22 cellular contexts compared by ENCODE assay signal in genomic region chr3:16618721-16619120, GRCh38. TPM values are rescaled to one million over a fixed set of nuclear protein-coding genes. Genes with fewer than 3 reads are reported as not detected.
DNase-seq lines count a peak whose midpoint lies in the region; ATAC-seq and TF ChIP-seq lines count a peak whose summit lies in the region.
"Had no signal": no experiment of that assay in that cellular context is flagged by ENCODE, and none has a peak within 500 bp of the region (broad histone marks: within the 10 kb centered on the region; RNA-seq: fewer than 3 reads in every experiment).

No MANE protein-coding gene starts in this region.

- intact Hi-C loops in IMR-90 (cut with micrococcal nuclease), result no loop called here
- intact Hi-C loops in naive thymus-derived CD4-positive, alpha-beta T cell (cut with micrococcal nuclease), result no loop called here

- no TSS peak for BruUV-seq in IMR-90 (replicated peaks; lab: Mats Ljungman, UMichigan)

- H3K4me1 ChIP-seq in IMR-90 (ENCODE audit: control insufficient read depth, insufficient read depth, low read length), result no peaks in the 10 kb centered on the region
- H3K4me1 ChIP-seq in naive thymus-derived CD4-positive, alpha-beta T cell (ENCODE audit: control insufficient read depth in 2 of 2, insufficient read depth in 2 of 2, low read length in 2 of 2), result no peaks in the 10 kb centered on the region
- H3K4me1 ChIP-seq: gastrocnemius medialis had no signal

- peaks cover 0 to 16% (median 0%) of the 10 kb centered on the region in 5 donors for H3K27me3 Mint-ChIP-seq in naive thymus-derived CD4-positive, alpha-beta T cell
- H3K27me3 Mint-ChIP-seq: type B pancreatic cell had no signal

- H4K20me1 ChIP-seq in IMR-90 (ENCODE audit: insufficient read depth, low read length), result no peaks in the 10 kb centered on the region

- in situ Hi-C loops in IMR-90 (cut with MboI; ENCODE audit: low sequenced_read_pairs), result no loop called here
- in situ Hi-C loops in brain microvascular endothelial cell (cut with HindIII; ENCODE audit: low pct_ligation_motif_present, low sequenced_read_pairs), result no loop called here

- ATAC-seq in IMR-90 (ENCODE audit: low read depth), result no peak
- no peak for ATAC-seq in naive thymus-derived CD4-positive, alpha-beta T cell
- ATAC-seq in HG02885 (IDR thresholded peaks at IDR 0.05; ENCODE audit: poor library complexity, unreplicated experiment), result no peak
- ATAC-seq: gastrocnemius medialis, K562, left colon, mucosa of descending colon, right lobe of liver had no signal

- no peak overlapping the region for H3K4me2 ChIP-seq in IMR-90 (ENCODE audit: low read depth, low read length)

- H3K4me3 ChIP-seq in IMR-90 (ENCODE audit: insufficient read depth, low read depth, low read length) (no peak overlapping the region), brain microvascular endothelial cell (ENCODE audit: low read depth, low read length) (no peak overlapping the region)
- H3K4me3 ChIP-seq in naive thymus-derived CD4-positive, alpha-beta T cell (ENCODE audit: low read length), result no peak overlapping the region
- H3K4me3 ChIP-seq: gastrocnemius medialis, K562, mucosa of descending colon, right lobe of liver had no signal

- H3K18ac ChIP-seq in IMR-90 (ENCODE audit: low read depth, low read length), result no peak overlapping the region

- no peak overlapping the region for H3K14ac ChIP-seq in IMR-90 (replicated peaks; ENCODE audit: low read depth, low read length)

- no peak overlapping the region for H3K27ac Mint-ChIP-seq in naive thymus-derived CD4-positive, alpha-beta T cell
- H3K27ac Mint-ChIP-seq: H9, type B pancreatic cell had no signal

- no peak overlapping the region for H2BK120ac ChIP-seq in IMR-90 (ENCODE audit: low read depth, low read length)

- POLR2A ChIA-PET in IMR-90 (lab: Charles Lee; ENCODE audit: unreplicated experiment), result no interaction called here
- POLR2A ChIA-PET in naive thymus-derived CD4-positive, alpha-beta T cell (lab: Charles Lee), result no interaction called here

- peaks cover 0 to 21% (median 9%) of the 10 kb centered on the region in 5 donors for H3K36me3 Mint-ChIP-seq in naive thymus-derived CD4-positive, alpha-beta T cell
- H3K36me3 Mint-ChIP-seq: type B pancreatic cell had no signal

- H2BK15ac ChIP-seq in IMR-90 (ENCODE audit: low read depth, low read length), result no peak overlapping the region

- H3K79me1 ChIP-seq in IMR-90 (ENCODE audit: low read depth in 1 of 2, low read length in 2 of 2), result no peaks in the 10 kb centered on the region

- H3K4ac ChIP-seq in IMR-90 (ENCODE audit: low read depth, low read length), result no peak overlapping the region

- H3K36me3 ChIP-seq in IMR-90 (ENCODE audit: control insufficient read depth, insufficient read depth, low read length) (no peaks in the 10 kb centered on the region), brain microvascular endothelial cell (replicated peaks) (no peaks in the 10 kb centered on the region)
- no peaks in the 10 kb centered on the region for H3K36me3 ChIP-seq in naive thymus-derived CD4-positive, alpha-beta T cell (ENCODE audit: control insufficient read depth in 2 of 3, insufficient read depth in 3 of 3, low read length in 3 of 3)
- H3K36me3 ChIP-seq: gastrocnemius medialis, neutrophil, right lobe of liver had no signal

- H3K56ac ChIP-seq in IMR-90 (ENCODE audit: extremely low read depth, insufficient read depth, low read length), result no peak overlapping the region

- no peak overlapping the region for H2BK5ac ChIP-seq in IMR-90 (ENCODE audit: low read depth, low read length, poor library complexity, severe bottlenecking)

- H3K4me1 Mint-ChIP-seq in naive thymus-derived CD4-positive, alpha-beta T cell, result no peaks in the 10 kb centered on the region

- H4K5ac ChIP-seq in IMR-90 (ENCODE audit: low read depth, low read length), result no peak overlapping the region

- TF ChIP-seq CTCF in IMR-90 (conservative IDR thresholded peaks at IDR 0.05; ENCODE audit: low read depth, low read length), result 0 out of 2 replicates have a peak, but pooled peaks have one; percentile 1
- no peak for TF ChIP-seq CTCF in brain microvascular endothelial cell (IDR thresholded peaks at IDR 0.05; ENCODE audit: low read depth, low read length, missing control alignments)

- dilution Hi-C loops in IMR-90 (cut with HindIII; ENCODE audit: low sequenced_read_pairs, unreplicated experiment), result loop anchor here (25.0 kb wide), 1 partner anchor 569 kb away; no protein-coding TSS in a partner anchor

- no peak overlapping the region for H3K27ac ChIP-seq in IMR-90 (ENCODE audit: insufficient read depth, low read length)
- no peak overlapping the region for H3K27ac ChIP-seq in brain microvascular endothelial cell
- H3K27ac ChIP-seq in naive thymus-derived CD4-positive, alpha-beta T cell (ENCODE audit: low read depth, low read length), result no peak overlapping the region
- H3K27ac ChIP-seq: gastrocnemius medialis, neutrophil, right lobe of liver had no signal

- DNase-seq in AG20443 (ENCODE audit: low spot score) (peak; percentile 18), IMR-90 (peak; percentile 16), brain microvascular endothelial cell (peak; percentile 75), iris pigment epithelial cell (ENCODE audit: low read depth) (peak; percentile 68), NCI-H2227 treated with DMSO at 0.1 percent for 48 hours (lab: John Stamatoyannopoulos, UW) (no peak), NCI-H2196 (lab: John Stamatoyannopoulos, UW; ENCODE audit: unreplicated experiment) (no peak)
- no peak for DNase-seq in naive thymus-derived CD4-positive, alpha-beta T cell
- DNase-seq: DND-41; effector memory CD4-positive, alpha-beta T cell; gastrocnemius medialis; H9; left colon; mucosa of descending colon; NCI-H2081; NCI-H524 treated with DMSO at 0.1 percent for 48 hours; right lobe of liver; stimulated activated naive CD4-positive, alpha-beta T cell treated with Interleukin-2 at 50 U/mL for 16 hours had no signal

- H2AFZ ChIP-seq in IMR-90 (replicated peaks; ENCODE audit: low read length, poor library complexity), result no peak overlapping the region

- TF ChIP-seq POLR2A in IMR-90 (IDR thresholded peaks at IDR 0.05; ENCODE audit: low read depth, low read length), result no peak

- no peak overlapping the region for H3K4me3 Mint-ChIP-seq in naive thymus-derived CD4-positive, alpha-beta T cell
- H3K4me3 Mint-ChIP-seq: H9, type B pancreatic cell had no signal

- H3K9me3 Mint-ChIP-seq in naive thymus-derived CD4-positive, alpha-beta T cell, result peaks cover 0 to 34% (median 12%) of the 10 kb centered on the region in 11 donors

- H3K9me1 ChIP-seq in IMR-90 (ENCODE audit: insufficient read depth, low read length), result no peaks in the 10 kb centered on the region

- no peak overlapping the region for H3K9ac ChIP-seq in IMR-90 (ENCODE audit: low read depth, low read length)

- no peak for TF ChIP-seq RAD21 in IMR-90 (IDR thresholded peaks at IDR 0.05; ENCODE audit: low read length)

- no peaks in the 10 kb centered on the region for H3K9me3 ChIP-seq in IMR-90 (ENCODE audit: control insufficient read depth, insufficient read depth, low read length)
- H3K9me3 ChIP-seq in naive thymus-derived CD4-positive, alpha-beta T cell (ENCODE audit: control insufficient read depth in 2 of 3, low read length in 3 of 3), result no peaks in the 10 kb centered on the region
- H3K9me3 ChIP-seq: gastrocnemius medialis, mucosa of descending colon, neutrophil, right lobe of liver had no signal

- CTCF ChIA-PET in IMR-90 (lab: Yijun Ruan, JAX), result no interaction called here
- CTCF ChIA-PET in naive thymus-derived CD4-positive, alpha-beta T cell (lab: Charles Lee), result interaction anchor here (0.7 kb wide), 1 partner anchor 405 kb away, joined by 3 read pairs; no protein-coding TSS in a partner anchor

- no peak overlapping the region for H2AK5ac ChIP-seq in IMR-90 (ENCODE audit: low read depth, low read length)

- no peak overlapping the region for H3K23ac ChIP-seq in IMR-90 (ENCODE audit: low read depth, low read length)

- H2BK20ac ChIP-seq in IMR-90 (ENCODE audit: low read depth, low read length), result no peak overlapping the region

- no peak overlapping the region for H4K91ac ChIP-seq in IMR-90 (ENCODE audit: insufficient read depth, low read depth, low read length)

- H4K8ac ChIP-seq in IMR-90 (ENCODE audit: low read depth in 2 of 2, low read length in 2 of 2), result no peak overlapping the region

- H3K27me3 ChIP-seq in IMR-90 (ENCODE audit: control insufficient read depth, insufficient read depth, low read length), result no peaks in the 10 kb centered on the region
- no peaks in the 10 kb centered on the region for H3K27me3 ChIP-seq in brain microvascular endothelial cell (replicated peaks)
- no peaks in the 10 kb centered on the region for H3K27me3 ChIP-seq in naive thymus-derived CD4-positive, alpha-beta T cell (ENCODE audit: control insufficient read depth in 2 of 2, insufficient read depth in 2 of 2, low read length in 2 of 2)
- H3K27me3 ChIP-seq: gastrocnemius medialis, neutrophil, right lobe of liver had no signal

- H2AK9ac ChIP-seq in IMR-90 (replicated peaks; ENCODE audit: low read depth, low read length, poor library complexity), result no peak overlapping the region

TF ChIP-seq in IMR-90, 13 proteins besides CTCF, POLR2A, EP300 and RAD21:
- TF ChIP-seq SMC3 (IDR thresholded peaks at IDR 0.05; ENCODE audit: low read depth, low read length), result no peak

RNA-seq across cellular contexts. Expression of gene DAZL, which starts 13.5 kb away (rescaled TPM):
- not detected in 2 replicates for total RNA-seq in IMR-90 (2012; rRNA removed)
- not detected in 2 replicates for polyA plus RNA-seq in IMR-90 (2012; rRNA removed)
- not detected in 2 replicates for polyA plus RNA-seq in IMR-90 (2012; cell fraction: cytosol; rRNA removed)
- polyA plus RNA-seq in IMR-90 (2012; cell fraction: nucleus; rRNA removed; ENCODE audit: low replicate concordance), result not detected in 2 replicates
- not detected for total RNA-seq in naive thymus-derived CD4-positive, alpha-beta T cell
- not detected for polyA plus RNA-seq in naive thymus-derived CD4-positive, alpha-beta T cell
- total RNA-seq: gastrocnemius medialis, K562, left colon, right lobe of liver had no signal
- polyA plus RNA-seq: AG04450, K562 had no signal

Comparison
In these comparisons a context has a peak if more than half of its experiments do, and no peak if none do; other contexts are left out.
1. DNase-seq: peak in AG20443 (single experiment), IMR-90 (single experiment), brain microvascular endothelial cell (single experiment) and iris pigment epithelial cell (single experiment); none in naive thymus-derived CD4-positive, alpha-beta T cell (0 of 9), NCI-H2227 treated with DMSO at 0.1 percent for 48 hours (single experiment) and NCI-H2196 (single experiment).